In genomic region chr10:118314882-118315281, GRCh38 we compare ENCODE assay signal across 29 cellular contexts.
"Had no signal": no experiment of that assay in that cellular context is flagged by ENCODE, and none has a peak within 500 bp of the region (broad histone marks: within the 10 kb centered on the region; RNA-seq: fewer than 3 reads in every experiment).

No MANE protein-coding gene starts in this region.

- ATAC-seq: activated CD4-positive, alpha-beta T cell treated with anti-CD3 and anti-CD28 coated beads for 36 hours; activated naive CD4-positive, alpha-beta T cell treated with anti-CD3 and anti-CD28 coated beads, Interleukin-2, amount 50 U/mL, for 72 hours; activated T-cell treated with anti-CD3 and anti-CD28 coated beads, Interleukin-2, amount 50 U/mL, for 72 hours; esophagus mucosa; foreskin keratinocyte; gastrocnemius medialis; heart left ventricle had no signal

- H3K27ac Mint-ChIP-seq: activated CD4-positive, alpha-beta memory T cell treated with anti-CD3 and anti-CD28 coated beads, Interleukin-2, amount 10 ng/mL, durations not matched to agents 7 days and 5 days; activated CD4-positive, alpha-beta T cell treated with anti-CD3 and anti-CD28 coated beads for 36 hours; activated CD4-positive, alpha-beta T cell treated with anti-CD3 and anti-CD28 coated beads, Interleukin-2, amount 10 ng/mL, durations not matched to agents 24 days and 14 days; activated naive CD4-positive, alpha-beta T cell treated with anti-CD3 and anti-CD28 coated beads, Interleukin-2, amount 10 ng/mL, durations not matched to agents 7 days and 5 days; activated naive CD4-positive, alpha-beta T cell treated with anti-CD3 and anti-CD28 coated beads, Interleukin-2, amount 50 U/mL, for 72 hours; activated naive CD8-positive, alpha-beta T cell treated with anti-CD3 and anti-CD28 coated beads, Interleukin-2, amount 10 ng/mL, durations not matched to agents 7 days and 5 days; activated T-cell treated with anti-CD3 and anti-CD28 coated beads, Interleukin-2, amount 50 U/mL, for 24 hours; activated T-cell treated with anti-CD3 and anti-CD28 coated beads, Interleukin-2, amount 50 U/mL, for 72 hours; dendritic cell treated with granulocyte-macrophage colony-stimulating factor and Interleukin-4, amounts not matched to agents 40 ng/mL and 50 ng/mL, for 4 days; endodermal cell had no signal

- H3K27ac ChIP-seq: ascending aorta, coronary artery, dorsolateral prefrontal cortex, foreskin keratinocyte, gastrocnemius medialis, heart left ventricle had no signal

- H3K36me3 ChIP-seq: ascending aorta had no signal

- H3K27me3 ChIP-seq: ascending aorta, dorsolateral prefrontal cortex, foreskin keratinocyte, gastrocnemius medialis, heart left ventricle had no signal

- H3K4me1 ChIP-seq: foreskin keratinocyte, gastrocnemius medialis had no signal

- H3K9me3 ChIP-seq: ascending aorta, gastrocnemius medialis, heart left ventricle had no signal

- DNase-seq: activated CD4-positive, alpha-beta memory T cell treated with anti-CD3 and anti-CD28 coated beads, Interleukin-2, amount 10 ng/mL, durations not matched to agents 7 days and 5 days; activated CD4-positive, alpha-beta T cell treated with anti-CD3 and anti-CD28 coated beads for 36 hours; activated CD4-positive, alpha-beta T cell treated with anti-CD3 and anti-CD28 coated beads, Interleukin-2, amount 10 ng/mL, durations not matched to agents 24 days and 14 days; activated CD4-positive, CD25-positive, alpha-beta regulatory T cell; activated CD4-positive, CD25-positive, alpha-beta regulatory T cell treated with anti-CD3 and anti-CD28 coated beads, Interleukin-2, amount 50 U/mL, for 72 hours; activated CD8-positive, alpha-beta memory T cell treated with anti-CD3 and anti-CD28 coated beads, Interleukin-2, amount 50 U/mL, for 48 hours; activated gamma-delta T cell; activated naive CD4-positive, alpha-beta T cell; activated naive CD4-positive, alpha-beta T cell treated with anti-CD3 and anti-CD28 coated beads, Interleukin-2, amount 10 ng/mL, durations not matched to agents 7 days and 5 days; activated naive CD8-positive, alpha-beta T cell treated with anti-CD3 and anti-CD28 coated beads, Interleukin-2, amount 10 ng/mL, durations not matched to agents 7 days and 5 days; activated T-cell treated with anti-CD3 and anti-CD28 coated beads for 4 hours; activated T-cell treated with anti-CD3 and anti-CD28 coated beads, Interleukin-2, amount 50 U/mL, for 24 hours; activated T-cell treated with anti-CD3 and anti-CD28 coated beads, Interleukin-2, amount 50 U/mL, for 72 hours; dorsolateral prefrontal cortex; effector memory CD4-positive, alpha-beta T cell; endodermal cell; foreskin keratinocyte; gastrocnemius medialis; glutamatergic neuron; heart left ventricle; T-helper 2 cell had no signal

- H3K4me3 Mint-ChIP-seq: activated CD4-positive, alpha-beta memory T cell treated with anti-CD3 and anti-CD28 coated beads, Interleukin-2, amount 10 ng/mL, durations not matched to agents 7 days and 5 days; activated CD4-positive, alpha-beta T cell treated with anti-CD3 and anti-CD28 coated beads for 36 hours; activated CD4-positive, alpha-beta T cell treated with anti-CD3 and anti-CD28 coated beads, Interleukin-2, amount 10 ng/mL, durations not matched to agents 24 days and 14 days; activated naive CD4-positive, alpha-beta T cell treated with anti-CD3 and anti-CD28 coated beads, Interleukin-2, amount 10 ng/mL, durations not matched to agents 7 days and 5 days; activated naive CD8-positive, alpha-beta T cell treated with anti-CD3 and anti-CD28 coated beads, Interleukin-2, amount 10 ng/mL, durations not matched to agents 7 days and 5 days; activated T-cell treated with anti-CD3 and anti-CD28 coated beads, Interleukin-2, amount 50 U/mL, for 24 hours; activated T-cell treated with anti-CD3 and anti-CD28 coated beads, Interleukin-2, amount 50 U/mL, for 72 hours; central memory CD8-positive, alpha-beta T cell; dendritic cell treated with granulocyte-macrophage colony-stimulating factor and Interleukin-4, amounts not matched to agents 40 ng/mL and 50 ng/mL, for 4 days; endodermal cell had no signal

- FAIRE-seq: bronchial epithelial cell had no signal

- H3K9me3 Mint-ChIP-seq: activated CD4-positive, alpha-beta memory T cell treated with anti-CD3 and anti-CD28 coated beads, Interleukin-2, amount 10 ng/mL, durations not matched to agents 7 days and 5 days; activated CD4-positive, alpha-beta T cell treated with anti-CD3 and anti-CD28 coated beads, Interleukin-2, amount 10 ng/mL, durations not matched to agents 24 days and 14 days; activated naive CD4-positive, alpha-beta T cell treated with anti-CD3 and anti-CD28 coated beads, Interleukin-2, amount 10 ng/mL, durations not matched to agents 7 days and 5 days; activated naive CD4-positive, alpha-beta T cell treated with anti-CD3 and anti-CD28 coated beads, Interleukin-2, amount 50 U/mL, for 72 hours; activated naive CD8-positive, alpha-beta T cell treated with anti-CD3 and anti-CD28 coated beads, Interleukin-2, amount 10 ng/mL, durations not matched to agents 7 days and 5 days; activated T-cell treated with anti-CD3 and anti-CD28 coated beads, Interleukin-2, amount 50 U/mL, for 24 hours; activated T-cell treated with anti-CD3 and anti-CD28 coated beads, Interleukin-2, amount 50 U/mL, for 72 hours; brain; central memory CD8-positive, alpha-beta T cell; dendritic cell treated with granulocyte-macrophage colony-stimulating factor and Interleukin-4, amounts not matched to agents 40 ng/mL and 50 ng/mL, for 4 days; endodermal cell had no signal

- H3K4me3 ChIP-seq: ascending aorta, coronary artery, dorsolateral prefrontal cortex, gastrocnemius medialis, heart left ventricle had no signal

- H3K4me1 Mint-ChIP-seq: activated CD4-positive, alpha-beta memory T cell treated with anti-CD3 and anti-CD28 coated beads, Interleukin-2, amount 10 ng/mL, durations not matched to agents 7 days and 5 days; activated CD4-positive, alpha-beta T cell treated with anti-CD3 and anti-CD28 coated beads for 36 hours; activated CD4-positive, alpha-beta T cell treated with anti-CD3 and anti-CD28 coated beads, Interleukin-2, amount 10 ng/mL, durations not matched to agents 24 days and 14 days; activated naive CD4-positive, alpha-beta T cell treated with anti-CD3 and anti-CD28 coated beads, Interleukin-2, amount 10 ng/mL, durations not matched to agents 7 days and 5 days; activated naive CD8-positive, alpha-beta T cell treated with anti-CD3 and anti-CD28 coated beads, Interleukin-2, amount 10 ng/mL, durations not matched to agents 7 days and 5 days; central memory CD8-positive, alpha-beta T cell had no signal

- H3K36me3 Mint-ChIP-seq: activated naive CD4-positive, alpha-beta T cell treated with anti-CD3 and anti-CD28 coated beads, Interleukin-2, amount 50 U/mL, for 72 hours had no signal
